12 cellular contexts compared by ENCODE assay signal in the genomic region with DNA sequence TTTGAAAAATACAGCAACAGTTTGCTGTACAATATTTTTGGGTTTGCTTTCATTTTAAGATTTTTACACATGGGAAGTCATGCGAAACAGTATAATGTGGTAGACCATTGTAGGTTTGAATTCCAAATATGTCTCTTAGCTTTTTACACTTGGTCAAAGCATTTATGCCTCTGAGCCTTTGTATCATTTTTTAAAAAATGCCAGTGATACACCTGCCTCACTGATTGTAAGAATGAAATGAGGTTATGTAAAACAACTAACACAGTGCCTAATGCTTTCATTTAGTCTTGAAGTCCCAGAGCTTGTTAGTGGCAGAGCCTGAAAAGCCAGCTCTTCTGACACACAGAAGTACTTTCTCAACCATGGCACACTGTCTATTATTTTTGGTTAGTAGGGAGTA.
DNase-seq lines count a peak whose midpoint lies in the region; ATAC-seq and TF ChIP-seq lines count a peak whose summit lies in the region.
"Had no signal": no experiment of that assay in that cellular context is flagged by ENCODE, and none has a peak within 500 bp of the region (broad histone marks: within the 10 kb centered on the region; RNA-seq: fewer than 3 reads in every experiment).

No MANE protein-coding gene starts in this region.

- H3K9ac ChIP-seq in endodermal cell (ENCODE audit: extremely low read depth, low read length, poor library complexity, severe bottlenecking): no peak overlapping the region
- H3K9ac ChIP-seq: neural progenitor cell had no signal

- H3K27ac ChIP-seq in endodermal cell (ENCODE audit: low read depth, low read length): no peak overlapping the region
- H3K27ac ChIP-seq: neural progenitor cell had no signal

- H3K36me3 Mint-ChIP-seq in memory B cell (no peaks in the 10 kb centered on the region), endodermal cell (ENCODE audit: low read depth) (no peaks in the 10 kb centered on the region)
- H3K36me3 Mint-ChIP-seq in activated naive CD8-positive, alpha-beta T cell treated with anti-CD3 and anti-CD28 coated beads for 36 hours: peaks cover 4% of the 10 kb centered on the region
- no peaks in the 10 kb centered on the region for H3K36me3 Mint-ChIP-seq in activated T-helper 17 cell treated with anti-CD3 and anti-CD28 coated beads, Interleukin-2, amount 50 U/mL, for 72 hours (ENCODE audit: low read depth)
- H3K36me3 Mint-ChIP-seq: neural progenitor cell had no signal

- H3K27ac Mint-ChIP-seq in memory B cell: no peak overlapping the region
- H3K27ac Mint-ChIP-seq in endodermal cell: no peak overlapping the region
- no peak overlapping the region for H3K27ac Mint-ChIP-seq in activated naive CD8-positive, alpha-beta T cell treated with anti-CD3 and anti-CD28 coated beads for 36 hours
- H3K27ac Mint-ChIP-seq in activated T-helper 17 cell treated with anti-CD3 and anti-CD28 coated beads, Interleukin-2, amount 50 U/mL, for 72 hours: no peak overlapping the region
- H3K27ac Mint-ChIP-seq: activated CD4-positive, alpha-beta T cell treated with anti-CD3 and anti-CD28 coated beads for 36 hours; neural progenitor cell had no signal

- H3K4me1 Mint-ChIP-seq in memory B cell: peaks cover 33% of the 10 kb centered on the region
- H3K4me1 Mint-ChIP-seq in endodermal cell: no peaks in the 10 kb centered on the region
- H3K4me1 Mint-ChIP-seq in activated naive CD8-positive, alpha-beta T cell treated with anti-CD3 and anti-CD28 coated beads for 36 hours: peaks cover 21% of the 10 kb centered on the region
- H3K4me1 Mint-ChIP-seq in activated T-helper 17 cell treated with anti-CD3 and anti-CD28 coated beads, Interleukin-2, amount 50 U/mL, for 72 hours: no peaks in the 10 kb centered on the region

- H3K27me3 Mint-ChIP-seq in memory B cell (no peaks in the 10 kb centered on the region), endodermal cell (ENCODE audit: insufficient read depth) (no peaks in the 10 kb centered on the region)
- H3K27me3 Mint-ChIP-seq in activated naive CD8-positive, alpha-beta T cell treated with anti-CD3 and anti-CD28 coated beads for 36 hours: peaks cover 29% of the 10 kb centered on the region
- H3K27me3 Mint-ChIP-seq in activated T-helper 17 cell treated with anti-CD3 and anti-CD28 coated beads, Interleukin-2, amount 50 U/mL, for 72 hours: peaks cover 9% of the 10 kb centered on the region

- 93 to 100% methylated on average over 1 of the region's 1 CpG for WGBS in endodermal cell (ENCODE audit: insufficient coverage in 1 of 2, insufficient read length in 1 of 2), 2 experiments

- no peak overlapping the region for H3K4me3 ChIP-seq in endodermal cell (ENCODE audit: low read length)
- H3K4me3 ChIP-seq: neural progenitor cell, smooth muscle cell had no signal

- DNase-seq in memory B cell (ENCODE audit: low spot score in 2 of 2) (no peak), endodermal cell (no peak)
- DNase-seq in activated naive CD8-positive, alpha-beta T cell treated with anti-CD3 and anti-CD28 coated beads for 36 hours: no peak
- DNase-seq: activated CD4-positive, alpha-beta T cell treated with anti-CD3 and anti-CD28 coated beads for 36 hours; activated naive CD4-positive, alpha-beta T cell; NCI-H345 had no signal

- no peaks in the 10 kb centered on the region for H3K36me3 ChIP-seq in endodermal cell (ENCODE audit: control insufficient read depth, insufficient read depth, low read length)
- H3K36me3 ChIP-seq: neural progenitor cell had no signal

- no peak for TF ChIP-seq CTCF in endodermal cell (conservative IDR thresholded peaks at IDR 0.05)

- H3K4me3 Mint-ChIP-seq in memory B cell: no peak overlapping the region
- no peak overlapping the region for H3K4me3 Mint-ChIP-seq in endodermal cell
- no peak overlapping the region for H3K4me3 Mint-ChIP-seq in activated naive CD8-positive, alpha-beta T cell treated with anti-CD3 and anti-CD28 coated beads for 36 hours
- no peak overlapping the region for H3K4me3 Mint-ChIP-seq in activated T-helper 17 cell treated with anti-CD3 and anti-CD28 coated beads, Interleukin-2, amount 50 U/mL, for 72 hours
- H3K4me3 Mint-ChIP-seq: activated CD4-positive, alpha-beta T cell treated with anti-CD3 and anti-CD28 coated beads for 36 hours; neural progenitor cell had no signal

- peak; percentile 45 for ATAC-seq in GM18870 (IDR thresholded peaks at IDR 0.05; ENCODE audit: unreplicated experiment)
- ATAC-seq in GM21529 (IDR thresholded peaks at IDR 0.05; ENCODE audit: unreplicated experiment): peak; percentile 62
- ATAC-seq in HG03460 (IDR thresholded peaks at IDR 0.05; ENCODE audit: unreplicated experiment): peak; percentile 49
- peak; percentile 59 for ATAC-seq in memory B cell (ENCODE audit: low read depth)
- ATAC-seq in activated T-helper 17 cell treated with anti-CD3 and anti-CD28 coated beads, Interleukin-2, amount 50 U/mL, for 72 hours (replicated peaks): no peak
- ATAC-seq: activated CD4-positive, alpha-beta T cell treated with anti-CD3 and anti-CD28 coated beads for 36 hours had no signal

- no peaks in the 10 kb centered on the region for H3K9me3 ChIP-seq in endodermal cell (ENCODE audit: control insufficient read depth, low read length)

- no peaks in the 10 kb centered on the region for H3K27me3 ChIP-seq in endodermal cell (ENCODE audit: control insufficient read depth, insufficient read depth, low read length, poor library complexity, severe bottlenecking)
- H3K27me3 ChIP-seq: neural progenitor cell had no signal

- H3K9me3 Mint-ChIP-seq in memory B cell (no peaks in the 10 kb centered on the region), endodermal cell (no peaks in the 10 kb centered on the region)
- H3K9me3 Mint-ChIP-seq in activated naive CD8-positive, alpha-beta T cell treated with anti-CD3 and anti-CD28 coated beads for 36 hours: no peaks in the 10 kb centered on the region
- H3K9me3 Mint-ChIP-seq in activated T-helper 17 cell treated with anti-CD3 and anti-CD28 coated beads, Interleukin-2, amount 50 U/mL, for 72 hours: no peaks in the 10 kb centered on the region
- H3K9me3 Mint-ChIP-seq: neural progenitor cell had no signal

- H3K4me1 ChIP-seq in endodermal cell (ENCODE audit: control insufficient read depth, insufficient read depth, low read length): no peaks in the 10 kb centered on the region
